ENCODE assay signal across 12 cellular contexts in genomic region chr12:57096748-57097553, GRCh38. TPM values are rescaled to one million over a fixed set of nuclear protein-coding genes. Genes with fewer than 3 reads are reported as not detected.
DNase-seq lines count a peak whose midpoint lies in the region; TF ChIP-seq lines count a peak whose summit lies in the region.
"Had no signal": no experiment of that assay in that cellular context is flagged by ENCODE, and none has a peak within 500 bp of the region (broad histone marks: within the 10 kb centered on the region; RNA-seq: fewer than 3 reads in every experiment).

No MANE protein-coding gene starts in this region.

- H3K4me2 ChIP-seq in osteoblast (ENCODE audit: insufficient read depth, low read length) = no peak overlapping the region

- H3K4me1 ChIP-seq in CD8-positive, alpha-beta memory T cell (ENCODE audit: insufficient read depth, low read length) = peaks cover 24% of the 10 kb centered on the region
- H3K4me1 ChIP-seq in osteoblast (ENCODE audit: insufficient read depth, low read length) = peaks cover 45% of the 10 kb centered on the region

- no peak overlapping the region for H3K4me3 ChIP-seq in CD8-positive, alpha-beta memory T cell (ENCODE audit: low read length)
- no peak overlapping the region for H3K4me3 ChIP-seq in osteoblast (ENCODE audit: insufficient read depth, low read length)

- no peaks in the 10 kb centered on the region for H3K9me3 ChIP-seq in CD8-positive, alpha-beta memory T cell (ENCODE audit: low read length)
- H3K9me3 ChIP-seq in osteoblast (ENCODE audit: low read depth, low read length) = no peaks in the 10 kb centered on the region

- CTCF ChIA-PET in CD8-positive, alpha-beta memory T cell (lab: Charles Lee) = interaction anchor here (1.4 to 14.7 kb wide), 2 partner anchors 10 to 28 kb away, joined by 4 to 195 read pairs; partner anchors contain the start of gene STAT6

- H3K4me1 Mint-ChIP-seq in CD8-positive, alpha-beta memory T cell = peaks cover 20 to 47% (median 21%) of the 10 kb centered on the region in 3 donors
- H3K4me1 Mint-ChIP-seq in IgD-negative memory B cell (peaks cover 15 to 21% (median 16%) of the 10 kb centered on the region in 3 donors), chondrocyte (ENCODE audit: low read depth) (peaks cover 31% of the 10 kb centered on the region)

- H3K79me2 ChIP-seq in osteoblast (ENCODE audit: insufficient read depth, low read length) = peaks cover 18% of the 10 kb centered on the region

- peaks cover 0 to 84% (median 2%) of the 10 kb centered on the region in 3 donors for H3K36me3 Mint-ChIP-seq in CD8-positive, alpha-beta memory T cell
- peaks cover 4% of the 10 kb centered on the region for H3K36me3 Mint-ChIP-seq in IgD-negative memory B cell
- H3K36me3 Mint-ChIP-seq in chondrocyte (ENCODE audit: low read depth) = peaks cover 14% of the 10 kb centered on the region
- H3K36me3 Mint-ChIP-seq: natural killer cell treated with Interleukin-12 subunit alpha and Interleukin-12 subunit beta and Interleukin-15 and Interleukin-18, amount 100 ng/mL, for 72 hours had no signal

- H3K27ac ChIP-seq in CD8-positive, alpha-beta memory T cell (ENCODE audit: low read depth, low read length) = peak overlapping the region; percentile 24
- peak overlapping the region; percentile 48 for H3K27ac ChIP-seq in osteoblast (ENCODE audit: low read depth, low read length)

- no peaks in the 10 kb centered on the region for H3K9me3 Mint-ChIP-seq in CD8-positive, alpha-beta memory T cell
- H3K9me3 Mint-ChIP-seq in IgD-negative memory B cell (no peaks in the 10 kb centered on the region), chondrocyte (ENCODE audit: low read depth) (no peaks in the 10 kb centered on the region)
- H3K9me3 Mint-ChIP-seq: natural killer cell treated with Interleukin-12 subunit alpha and Interleukin-12 subunit beta and Interleukin-15 and Interleukin-18, amount 100 ng/mL, for 72 hours had no signal

- no peaks in the 10 kb centered on the region for H3K27me3 Mint-ChIP-seq in CD8-positive, alpha-beta memory T cell
- H3K27me3 Mint-ChIP-seq in IgD-negative memory B cell (no peaks in the 10 kb centered on the region), chondrocyte (ENCODE audit: low read depth) (no peaks in the 10 kb centered on the region)
- H3K27me3 Mint-ChIP-seq: natural killer cell treated with Interleukin-12 subunit alpha and Interleukin-12 subunit beta and Interleukin-15 and Interleukin-18, amount 100 ng/mL, for 72 hours had no signal

- no peaks in the 10 kb centered on the region for H3K27me3 ChIP-seq in CD8-positive, alpha-beta memory T cell (ENCODE audit: insufficient read depth, low read length, poor library complexity, severe bottlenecking)
- no peaks in the 10 kb centered on the region for H3K27me3 ChIP-seq in osteoblast (ENCODE audit: insufficient read depth, low read length)

- POLR2A ChIA-PET in CD8-positive, alpha-beta memory T cell (lab: Charles Lee) = interaction anchor here (0.9 to 10.9 kb wide), 5 partner anchors 10 to 20 kb away, joined by 3 to 131 read pairs (median 6); partner anchors contain the start of gene STAT6

- TF ChIP-seq CTCF in chondrocyte (IDR thresholded peaks at IDR 0.05) (no peak), osteoblast (IDR thresholded peaks at IDR 0.05; ENCODE audit: extremely low read depth, low read depth, low read length) (no peak)

- DNase-seq in CD8-positive, alpha-beta memory T cell = no peak
- no peak for DNase-seq in chondrocyte (ENCODE audit: low spot score)
- peak; percentile 81 for DNase-seq in osteoblast (ENCODE audit: insufficient read length, low spot score, missing footprints)
- DNase-seq in foreskin melanocyte = no peak
- no peak for DNase-seq in retina
- no peak for DNase-seq in NCI-H2196 (lab: John Stamatoyannopoulos, UW; ENCODE audit: unreplicated experiment)
- DNase-seq: NCI-H2107; PC-3; stimulated activated CD4-positive, alpha-beta T cell treated with anti-CD3 and anti-CD28 coated beads, Interleukin-1b, Interleukin-23, amount 100 ng/mL, for 48 hours; substantia nigra had no signal

- peaks cover 25% of the 10 kb centered on the region for H4K20me1 ChIP-seq in osteoblast (ENCODE audit: insufficient read depth, low read length)

- no peak overlapping the region for H2AFZ ChIP-seq in osteoblast (ENCODE audit: low read length)

- H3K36me3 ChIP-seq in CD8-positive, alpha-beta memory T cell (ENCODE audit: insufficient read depth, low read length) = peaks cover 50% of the 10 kb centered on the region
- peaks cover 73% of the 10 kb centered on the region for H3K36me3 ChIP-seq in osteoblast (ENCODE audit: insufficient read depth, low read length)

- H3K4me3 Mint-ChIP-seq in CD8-positive, alpha-beta memory T cell = no peak overlapping the region
- H3K4me3 Mint-ChIP-seq in IgD-negative memory B cell (peak overlapping the region in 1 of 4 donors; percentile 55), chondrocyte (ENCODE audit: unreplicated experiment) (no peak overlapping the region)
- H3K4me3 Mint-ChIP-seq: natural killer cell treated with Interleukin-12 subunit alpha and Interleukin-12 subunit beta and Interleukin-15 and Interleukin-18, amount 100 ng/mL, for 72 hours had no signal

- H3K27ac Mint-ChIP-seq in CD8-positive, alpha-beta memory T cell = peak overlapping the region in 4 of 8 donors; percentile 51 to 83 (median 68)
- peak overlapping the region in 2 of 3 donors; percentile 87 to 91 for H3K27ac Mint-ChIP-seq in IgD-negative memory B cell
- H3K27ac Mint-ChIP-seq in chondrocyte (ENCODE audit: unreplicated experiment) = peak overlapping the region; percentile 53

RNA-seq across cellular contexts. Expression of gene NAB2, which starts 8.0 kb away (rescaled TPM):
- 10 to 100 TPM; 37.7 to 40.1 TPM for total RNA-seq in CD8-positive, alpha-beta memory T cell
- polyA plus RNA-seq in CD8-positive, alpha-beta memory T cell = 1.6 TPM
- polyA plus RNA-seq in IgD-negative memory B cell = 0.81 TPM
- total RNA-seq in chondrocyte (30.7 to 32.5 TPM (median 31.1 TPM) in 3 replicates), osteoblast (53.6 and 70.9 TPM in 2 replicates)

RNA-seq across cellular contexts. Expression of gene STAT6, which starts 14.2 kb away (rescaled TPM):
- total RNA-seq in CD8-positive, alpha-beta memory T cell = 100 to 1,000 TPM; 262 to 265 TPM
- 82.8 TPM for polyA plus RNA-seq in CD8-positive, alpha-beta memory T cell
- polyA plus RNA-seq in IgD-negative memory B cell = 130 TPM
- total RNA-seq in chondrocyte (89.4 to 101 TPM (median 94.2 TPM) in 3 replicates), osteoblast (149 and 167 TPM in 2 replicates)

RNA-seq across cellular contexts. Expression of gene NEMP1, which starts 18.4 kb away (rescaled TPM):
- total RNA-seq in CD8-positive, alpha-beta memory T cell = 10 to 100 TPM; 50.5 to 50.9 TPM
- polyA plus RNA-seq in CD8-positive, alpha-beta memory T cell = 3.8 TPM
- polyA plus RNA-seq in IgD-negative memory B cell = 4.3 TPM
- total RNA-seq in chondrocyte = 11.7 to 14.7 TPM (median 12.9 TPM) in 3 replicates
- 6.5 and 7.7 TPM in 2 replicates for total RNA-seq in osteoblast

RNA-seq across cellular contexts. Expression of gene LRP1, which starts 31.3 kb away (rescaled TPM):
- 1 to 10 TPM; 2.3 to 2.5 TPM for total RNA-seq in CD8-positive, alpha-beta memory T cell
- polyA plus RNA-seq in CD8-positive, alpha-beta memory T cell = 0.29 TPM
- polyA plus RNA-seq in IgD-negative memory B cell = 0.19 TPM
- total RNA-seq in chondrocyte (448 to 583 TPM (median 463 TPM) in 3 replicates), osteoblast (744 and 789 TPM in 2 replicates)

RNA-seq across cellular contexts. Expression of gene MYO1A, which starts 47.0 kb away (rescaled TPM):
- total RNA-seq in CD8-positive, alpha-beta memory T cell = under 1 TPM; 0.51 to 0.70 TPM
- polyA plus RNA-seq in CD8-positive, alpha-beta memory T cell = 0.40 TPM
- not detected for polyA plus RNA-seq in IgD-negative memory B cell
- total RNA-seq in chondrocyte (0.48 TPM in 1 of 3 replicates, not detected in the others), osteoblast (under 0.01 TPM in 1 of 2 replicates, not detected in the other)
- total RNA-seq: PC-3 had no signal
